Comparison of ENCODE assay signal across 8 cellular contexts in the genomic region with DNA sequence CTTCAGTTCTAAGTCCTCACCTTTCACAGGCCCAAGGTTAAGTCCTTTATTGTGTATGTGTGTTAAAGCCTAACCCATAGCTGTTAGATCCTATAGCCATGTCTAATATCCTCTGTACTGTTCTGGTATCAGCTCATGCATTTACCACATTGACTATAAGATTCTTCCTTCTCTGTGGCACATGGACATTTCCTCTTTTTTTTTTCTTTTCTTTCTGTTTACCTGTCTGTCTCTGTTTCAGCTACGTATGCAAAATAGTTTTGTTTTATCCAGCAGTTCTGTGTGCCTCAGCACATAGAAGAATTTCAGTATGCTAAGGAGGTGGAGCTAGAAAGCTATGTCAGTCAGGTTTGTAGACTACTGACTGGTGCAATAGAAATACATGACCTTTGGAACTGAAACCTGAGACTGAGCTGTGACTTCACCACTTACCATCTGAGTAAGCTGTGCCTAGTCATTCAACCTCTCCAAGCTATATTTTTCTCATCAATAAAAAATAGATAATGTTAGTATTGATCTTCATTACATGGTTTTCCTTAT.
DNase-seq lines count a peak whose midpoint lies in the region; ATAC-seq and TF ChIP-seq lines count a peak whose summit lies in the region.

No MANE protein-coding gene starts in this region.

- ATAC-seq in heart left ventricle (peak in 3 of 4 donors; percentile 47 to 82 (median 81)), Right ventricle myocardium inferior (no peak), HG02970 (IDR thresholded peaks at IDR 0.05; ENCODE audit: low FRiP score, unreplicated experiment) (peak; percentile 98), left lung (peak; percentile 40), natural killer cell (no peak)

- H3K27ac ChIP-seq in heart left ventricle (no peak overlapping the region), left lung (no peak overlapping the region)

- TF ChIP-seq CTCF in heart left ventricle (IDR thresholded peaks at IDR 0.05): no peak
- no peak for TF ChIP-seq CTCF in left lung (IDR thresholded peaks at IDR 0.05)
- TF ChIP-seq CTCF in endothelial cell (IDR thresholded peaks at IDR 0.05; ENCODE audit: unreplicated experiment): no peak
- TF ChIP-seq CTCF in natural killer cell (IDR thresholded peaks at IDR 0.05): no peak

- no peaks in the 10 kb centered on the region for H3K36me3 ChIP-seq in heart left ventricle
- no peaks in the 10 kb centered on the region for H3K36me3 ChIP-seq in left lung

- no peak overlapping the region for H3K27ac Mint-ChIP-seq in endothelial cell (ENCODE audit: unreplicated experiment)
- no peak overlapping the region for H3K27ac Mint-ChIP-seq in natural killer cell

- H3K4me1 Mint-ChIP-seq in endothelial cell (ENCODE audit: unreplicated experiment) (peaks cover 3% of the 10 kb centered on the region), natural killer cell (no peaks in the 10 kb centered on the region)

- TF ChIP-seq POLR2A in heart left ventricle (IDR thresholded peaks at IDR 0.05): no peak

- 61 to 82% (median 77%) methylated on average over 1 of the region's 1 CpG for WGBS in heart left ventricle, 4 donors

- DNase-seq in heart left ventricle (no peak), Right ventricle myocardium inferior (ENCODE audit: missing footprints) (no peak), NCI-H2171 treated with DMSO at 0.1 percent for 48 hours (lab: John Stamatoyannopoulos, UW) (peak; percentile 92), left lung (no peak), SIG-M5 (lab: John Stamatoyannopoulos, UW) (no peak), endothelial cell (ENCODE audit: low spot score) (no peak), natural killer cell (no peak)

- H3K9me3 Mint-ChIP-seq in endothelial cell (ENCODE audit: unreplicated experiment) (peaks cover 5% of the 10 kb centered on the region), natural killer cell (peaks cover 2 to 3% of the 10 kb centered on the region in 2 donors)

- H3K27me3 ChIP-seq in heart left ventricle (no peaks in the 10 kb centered on the region), left lung (no peaks in the 10 kb centered on the region)

- H3K27me3 Mint-ChIP-seq in endothelial cell (ENCODE audit: unreplicated experiment) (no peaks in the 10 kb centered on the region), natural killer cell (ENCODE audit: low read depth in 2 of 2) (peaks cover 9 to 12% of the 10 kb centered on the region in 2 donors)

- no peak overlapping the region for H3K4me3 ChIP-seq in heart left ventricle
- H3K4me3 ChIP-seq in left lung: no peak overlapping the region

- H3K4me3 Mint-ChIP-seq in endothelial cell (ENCODE audit: unreplicated experiment) (no peak overlapping the region), natural killer cell (no peak overlapping the region)

- intact Hi-C loops in heart left ventricle (cut with DNase I): no loop called here
- intact Hi-C loops in Right ventricle myocardium inferior (cut with DNase I): no loop called here
- intact Hi-C loops in left lung (cut with DNase I): no loop called here
- intact Hi-C loops in natural killer cell (cut with micrococcal nuclease): no loop called here

- no peaks in the 10 kb centered on the region for H3K36me3 Mint-ChIP-seq in endothelial cell (ENCODE audit: low read depth, unreplicated experiment)
- no peaks in the 10 kb centered on the region for H3K36me3 Mint-ChIP-seq in natural killer cell

- H3K4me1 ChIP-seq in heart left ventricle (peaks cover 0 to 24% (median 3%) of the 10 kb centered on the region in 12 donors), left lung (no peaks in the 10 kb centered on the region)

- H3K9me3 ChIP-seq in heart left ventricle (peaks cover 0 to 12% (median 0%) of the 10 kb centered on the region in 12 donors), left lung (peaks cover 0 to 6% of the 10 kb centered on the region in 2 donors)

Comparison
In these comparisons a context has a peak if more than half of its experiments do, and no peak if none do; other contexts are left out.
1. ATAC-seq: peak in heart left ventricle (3 of 4), HG02970 (single experiment) and left lung (single experiment); none in Right ventricle myocardium inferior (single experiment) and natural killer cell (0 of 3).